31 cellular contexts compared by ENCODE assay signal in the genomic region with DNA sequence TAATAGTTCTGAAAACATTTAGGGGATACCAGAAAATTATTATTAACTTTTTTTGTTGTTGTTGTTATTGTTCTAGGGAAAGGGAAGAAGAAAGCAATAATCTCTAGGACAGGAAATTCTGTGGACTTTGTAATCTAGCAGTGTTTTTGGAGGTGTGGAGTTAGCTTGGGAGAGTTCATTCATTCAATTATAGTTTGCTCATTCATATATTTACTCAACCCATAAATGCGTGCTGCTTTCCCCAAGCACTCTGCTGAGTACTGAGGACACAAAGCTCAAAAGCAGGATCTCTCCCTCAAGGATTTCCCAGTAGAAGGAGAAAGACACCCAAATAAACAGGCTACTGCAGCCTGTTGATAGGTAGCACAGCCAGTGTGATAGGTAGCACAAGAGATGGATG.
"Had no signal": no experiment of that assay in that cellular context is flagged by ENCODE, and none has a peak within 500 bp of the region (broad histone marks: within the 10 kb centered on the region; RNA-seq: fewer than 3 reads in every experiment).

No MANE protein-coding gene starts in this region.

- H3K4me3 ChIP-seq: ascending aorta, cardiac muscle cell had no signal

- DNase-seq: activated CD4-positive, alpha-beta memory T cell treated with anti-CD3 and anti-CD28 coated beads, Interleukin-2, amount 10 ng/mL, durations not matched to agents 7 days and 5 days; activated CD4-positive, alpha-beta T cell treated with anti-CD3 and anti-CD28 coated beads for 1 hour; activated CD4-positive, alpha-beta T cell treated with anti-CD3 and anti-CD28 coated beads for 36 hours; activated CD4-positive, alpha-beta T cell treated with anti-CD3 and anti-CD28 coated beads for 48 hours; activated CD4-positive, alpha-beta T cell treated with anti-CD3 and anti-CD28 coated beads, Interleukin-2, amount 10 ng/mL, durations not matched to agents 7 days and 5 days; activated CD4-positive, alpha-beta T cell treated with anti-CD3 and anti-CD28 coated beads, Interleukin-2, amount 50 U/mL, for 48 hours; activated CD4-positive, CD25-positive, alpha-beta regulatory T cell; activated CD8-positive, alpha-beta memory T cell treated with anti-CD3 and anti-CD28 coated beads for 24 hours; activated CD8-positive, alpha-beta memory T cell treated with anti-CD3 and anti-CD28 coated beads, Interleukin-2, amount 10 ng/mL, durations not matched to agents 7 days and 5 days; activated CD8-positive, alpha-beta memory T cell treated with anti-CD3 and anti-CD28 coated beads, Interleukin-2, amount 50 U/mL, for 48 hours; activated CD8-positive, alpha-beta T cell treated with anti-CD3 and anti-CD28 coated beads, Interleukin-2, amount 10 ng/mL, durations not matched to agents 7 days and 5 days; activated effector memory CD4-positive, alpha-beta T cell treated with Interleukin-2 at 50 U/mL for 16 hours; activated gamma-delta T cell; activated naive CD4-positive, alpha-beta T cell treated with anti-CD3 and anti-CD28 coated beads, Interleukin-2, amount 10 ng/mL, durations not matched to agents 7 days and 5 days; activated naive CD4-positive, alpha-beta T cell treated with Interleukin-2 at 50 U/mL for 16 hours; activated naive CD8-positive, alpha-beta T cell treated with anti-CD3 and anti-CD28 coated beads, Interleukin-2, amount 10 ng/mL, durations not matched to agents 7 days and 5 days; activated naive CD8-positive, alpha-beta T cell treated with anti-CD3 and anti-CD28 coated beads, Interleukin-2, amount 50 U/mL, for 24 hours; activated T-cell treated with anti-CD3 and anti-CD28 coated beads, Interleukin-2, amount 50 U/mL, for 24 hours; activated T-cell treated with anti-CD3 and anti-CD28 coated beads, Interleukin-2, amount 50 U/mL, for 48 hours; amygdala; anterior cingulate cortex; caudate nucleus; cerebellar nuclear complex; T-helper 2 cell; T-helper 9 cell; WERI-Rb-1 had no signal

- H3K27me3 ChIP-seq: ascending aorta, cardiac muscle cell had no signal

- H3K4me1 ChIP-seq: ascending aorta had no signal

- FAIRE-seq: bronchial epithelial cell had no signal

- H3K36me3 ChIP-seq: ascending aorta, cardiac muscle cell, WERI-Rb-1 had no signal

- ATAC-seq: activated CD4-positive, alpha-beta T cell treated with anti-CD3 and anti-CD28 coated beads for 36 hours; activated CD4-positive, CD25-positive, alpha-beta regulatory T cell treated with anti-CD3 and anti-CD28 coated beads, Interleukin-2, amount 50 U/mL, for 24 hours; activated CD8-positive, alpha-beta memory T cell treated with anti-CD3 and anti-CD28 coated beads, Interleukin-2, amount 10 ng/mL, durations not matched to agents 7 days and 5 days; activated CD8-positive, alpha-beta T cell treated with anti-CD3 and anti-CD28 coated beads, Interleukin-2, amount 10 ng/mL, durations not matched to agents 7 days and 5 days; activated naive CD8-positive, alpha-beta T cell treated with anti-CD3 and anti-CD28 coated beads, Interleukin-2, amount 50 U/mL, for 24 hours; WTC11 had no signal

- H3K27ac ChIP-seq: ascending aorta, cardiac muscle cell, WERI-Rb-1 had no signal

- H3K9me3 ChIP-seq: ascending aorta had no signal
